ENCODE assay signal across 10 cellular contexts in genomic region chr19:38320969-38321339, GRCh38. TPM values are rescaled to one million over a fixed set of nuclear protein-coding genes. Genes with fewer than 3 reads are reported as not detected.
A peak's percentile ranks its signal among the peaks of the same experiment; 100 is the strongest.
DNase-seq lines count a peak whose midpoint lies in the region; ATAC-seq and TF ChIP-seq lines count a peak whose summit lies in the region.
"Had no signal": no experiment of that assay in that cellular context is flagged by ENCODE, and none has a peak within 500 bp of the region (broad histone marks: within the 10 kb centered on the region; RNA-seq: fewer than 3 reads in every experiment).

No MANE protein-coding gene starts in this region.

- no peak overlapping the region for H2AFZ ChIP-seq in mammary epithelial cell (ENCODE audit: low read depth, low read length)

- CTCF ChIA-PET in mammary epithelial cell (lab: Charles Lee; ENCODE audit: low non-redundant PET), result interaction anchor here (0.6 kb wide), 1 partner anchor 77 kb away, joined by 8 read pairs; no protein-coding TSS in a partner anchor

- no peaks in the 10 kb centered on the region for H3K27me3 ChIP-seq in mammary epithelial cell (ENCODE audit: insufficient read depth, low read length)
- no peaks in the 10 kb centered on the region for H3K27me3 ChIP-seq in muscle layer of colon (ENCODE audit: control insufficient read depth in 1 of 2, insufficient read depth in 2 of 2, low read length in 2 of 2)

- no peaks in the 10 kb centered on the region for H3K27me3 Mint-ChIP-seq in activated naive CD4-positive, alpha-beta T cell treated with anti-CD3 and anti-CD28 coated beads, Interleukin-2, amount 50 U/mL, for 24 hours

- H3K4me1 ChIP-seq in mammary epithelial cell (ENCODE audit: insufficient read depth, low read length), result peaks cover 44% of the 10 kb centered on the region
- H3K4me1 ChIP-seq in muscle layer of colon (ENCODE audit: insufficient read depth, low read length), result peaks cover 39% of the 10 kb centered on the region
- no peaks in the 10 kb centered on the region for H3K4me1 ChIP-seq in urinary bladder (ENCODE audit: insufficient read depth)

- no peak overlapping the region for H3K27ac Mint-ChIP-seq in activated naive CD4-positive, alpha-beta T cell treated with anti-CD3 and anti-CD28 coated beads, Interleukin-2, amount 50 U/mL, for 24 hours

- in situ Hi-C loops in mammary epithelial cell (cut with MboI; ENCODE audit: low sequenced_read_pairs in 2 of 2), result no loop called here

- peaks cover 50% of the 10 kb centered on the region for H3K79me2 ChIP-seq in mammary epithelial cell (ENCODE audit: insufficient read depth, low read length)

- ATAC-seq in HG03378 (IDR thresholded peaks at IDR 0.05; ENCODE audit: unreplicated experiment), result no peak

- H3K27ac ChIP-seq in mammary epithelial cell (ENCODE audit: insufficient read depth, low read depth, low read length) (peak overlapping the region; percentile 1), muscle layer of colon (ENCODE audit: low read depth, low read length) (peak overlapping the region; percentile 86), urinary bladder (ENCODE audit: low read depth) (peak overlapping the region; percentile 40)
- H3K27ac ChIP-seq: HL-60 had no signal

- no peaks in the 10 kb centered on the region for H3K9me3 ChIP-seq in mammary epithelial cell (replicated peaks; ENCODE audit: insufficient read depth, low read length)
- no peaks in the 10 kb centered on the region for H3K9me3 ChIP-seq in muscle layer of colon (ENCODE audit: low read length)

- H3K36me3 Mint-ChIP-seq in activated naive CD4-positive, alpha-beta T cell treated with anti-CD3 and anti-CD28 coated beads, Interleukin-2, amount 50 U/mL, for 24 hours, result peaks cover 2% of the 10 kb centered on the region

- dilution Hi-C loops in mammary epithelial cell (cut with HindIII; ENCODE audit: low sequenced_read_pairs), result no loop called here

- 100% methylated on average over 3 of the region's 3 CpGs for WGBS in mammary epithelial cell (ENCODE audit: low coverage, missing lambda C conversion rate)
- 73% methylated on average over 3 of the region's 3 CpGs for WGBS in urinary bladder

- H3K4me2 ChIP-seq in mammary epithelial cell (ENCODE audit: insufficient read depth, low read depth, low read length), result peak overlapping the region; percentile 95

- intact Hi-C loops in mammary epithelial cell (cut with micrococcal nuclease), result loop anchor here (2.0 kb wide), 1 partner anchor 54 kb away; no protein-coding TSS in a partner anchor

- H3K9ac ChIP-seq in mammary epithelial cell (ENCODE audit: insufficient read depth, low read length) (no peak overlapping the region), muscle layer of colon (ENCODE audit: low read length) (peak overlapping the region; percentile 71)

- peak overlapping the region; percentile 57 to 80 (median 78) for H3K4me3 ChIP-seq in mammary epithelial cell (replicated peaks in 1 of 3; ENCODE audit: insufficient read depth in 1 of 3, low read depth in 2 of 3, low read length in 3 of 3)
- H3K4me3 ChIP-seq in muscle layer of colon (ENCODE audit: low read depth in 1 of 2, low read length in 2 of 2), result peak overlapping the region; percentile 51 to 81
- no peak overlapping the region for H3K4me3 ChIP-seq in urinary bladder (ENCODE audit: low read depth, low read length)

- no peak for TF ChIP-seq CTCF in mammary epithelial cell (conservative IDR thresholded peaks at IDR 0.05 in 1 of 2, IDR thresholded peaks at IDR 0.05 in 1 of 2; ENCODE audit: extremely low read depth in 1 of 2, insufficient read depth in 1 of 2, low read depth in 1 of 2, low read length in 2 of 2)

- DNase-seq in activated naive CD4-positive, alpha-beta T cell treated with Interleukin-2 at 50 U/mL for 16 hours, result no peak
- DNase-seq in mammary epithelial cell, result no peak
- DNase-seq in cortex of kidney (lab: John Stamatoyannopoulos, UW), result no peak
- no peak for DNase-seq in NCI-H82 treated with DMSO at 0.1 percent for 48 hours (lab: John Stamatoyannopoulos, UW; ENCODE audit: unreplicated experiment)
- DNase-seq: NCI-H2107 had no signal

- no TSS peak for BruUV-seq in mammary epithelial cell (replicated peaks; lab: Mats Ljungman, UMichigan)

- H4K20me1 ChIP-seq in mammary epithelial cell (ENCODE audit: insufficient read depth, low read length), result no peaks in the 10 kb centered on the region

- H3K9me3 Mint-ChIP-seq in activated naive CD4-positive, alpha-beta T cell treated with anti-CD3 and anti-CD28 coated beads, Interleukin-2, amount 50 U/mL, for 24 hours, result no peaks in the 10 kb centered on the region

- peak overlapping the region; percentile 87 for H3K4me3 Mint-ChIP-seq in activated naive CD4-positive, alpha-beta T cell treated with anti-CD3 and anti-CD28 coated beads, Interleukin-2, amount 50 U/mL, for 24 hours

- H3K4me1 Mint-ChIP-seq in activated naive CD4-positive, alpha-beta T cell treated with anti-CD3 and anti-CD28 coated beads, Interleukin-2, amount 50 U/mL, for 24 hours, result peaks cover 51% of the 10 kb centered on the region

- H3K36me3 ChIP-seq in mammary epithelial cell (ENCODE audit: insufficient read depth, low read length) (peaks cover 5% of the 10 kb centered on the region), muscle layer of colon (ENCODE audit: insufficient read depth, low read length) (peaks cover 9% of the 10 kb centered on the region), urinary bladder (ENCODE audit: insufficient read depth) (no peaks in the 10 kb centered on the region)

RNA-seq across cellular contexts. Expression of gene KCNK6, which starts 1.3 kb away (rescaled TPM):
- total RNA-seq in mammary epithelial cell (10 to 100 TPM; 14.2 to 46.6 TPM), urinary bladder (11.8 TPM)
- polyA plus RNA-seq in mammary epithelial cell (17.8 TPM), urinary bladder (15.8 TPM)
- 3.0 TPM for polyA minus RNA-seq in mammary epithelial cell

RNA-seq across cellular contexts. Expression of gene YIF1B, which starts 5.2 kb away (rescaled TPM):
- total RNA-seq in mammary epithelial cell (10 to 100 TPM; 43.8 to 74.7 TPM), urinary bladder (17.7 TPM)
- polyA plus RNA-seq in mammary epithelial cell (44.8 TPM), urinary bladder (34.3 TPM)
- 20.7 TPM for polyA minus RNA-seq in mammary epithelial cell

RNA-seq across cellular contexts. Expression of gene CATSPERG, which starts 14.7 kb away (rescaled TPM):
- 1 to 10 TPM in 1 of 2 donors, under 1 TPM in 1; 0.83 to 2.8 TPM for total RNA-seq in mammary epithelial cell
- polyA plus RNA-seq in mammary epithelial cell, result 0.96 TPM
- not detected for polyA minus RNA-seq in mammary epithelial cell
- 4.9 TPM for total RNA-seq in urinary bladder
- polyA plus RNA-seq in urinary bladder, result 1.3 TPM

RNA-seq across cellular contexts. Expression of gene C19orf33, which starts 16.9 kb away (rescaled TPM):
- total RNA-seq in mammary epithelial cell (100 to 1,000 TPM in 1 of 2 donors, 10 to 100 TPM in 1; 39.7 to 162 TPM), urinary bladder (36.8 TPM)
- polyA plus RNA-seq in mammary epithelial cell (445 TPM), urinary bladder (89.0 TPM)
- 5.5 TPM for polyA minus RNA-seq in mammary epithelial cell

RNA-seq across cellular contexts. Expression of gene PSMD8, which starts 53.4 kb away (rescaled TPM):
- total RNA-seq in mammary epithelial cell (100 to 1,000 TPM; 247 to 401 TPM), urinary bladder (102 TPM)
- polyA plus RNA-seq in mammary epithelial cell (458 TPM), urinary bladder (166 TPM)
- 202 TPM for polyA minus RNA-seq in mammary epithelial cell

Comparison
In these comparisons a context has a peak if more than half of its experiments do, and no peak if none do; other contexts are left out.
1. H3K27ac ChIP-seq: peak in every context shown above with its lines; median percentile 86 in muscle layer of colon; 40 in urinary bladder; 1 in mammary epithelial cell.